In genomic region chr10:116756277-116756676, GRCh38 we compare ENCODE assay signal across 15 cellular contexts. TPM values are rescaled to one million over a fixed set of nuclear protein-coding genes. Genes with fewer than 3 reads are reported as not detected.
DNase-seq lines count a peak whose midpoint lies in the region; ATAC-seq, FAIRE-seq and TF ChIP-seq lines count a peak whose summit lies in the region.
"Had no signal": no experiment of that assay in that cellular context is flagged by ENCODE, and none has a peak within 500 bp of the region (broad histone marks: within the 10 kb centered on the region; RNA-seq: fewer than 3 reads in every experiment).

No MANE protein-coding gene starts in this region.

- no peak for FAIRE-seq in GM19239 (lab: Jason Lieb, UNC)

- H3K9me3 ChIP-seq in adipocyte (ENCODE audit: control insufficient read depth, low read length) (no peaks in the 10 kb centered on the region), thoracic aorta (no peaks in the 10 kb centered on the region)

- H3K36me3 ChIP-seq in adipocyte (ENCODE audit: control insufficient read depth, insufficient read depth, low read length, severe bottlenecking) (no peaks in the 10 kb centered on the region), thoracic aorta (no peaks in the 10 kb centered on the region)
- H3K36me3 ChIP-seq: BLaER1 treated with 17β-estradiol and CSF1 and Interleukin-3, amounts not matched to agents 10 nM and 100 nM had no signal

- H3K4me3 ChIP-seq in adipocyte (ENCODE audit: low read length) (peak overlapping the region; percentile 22), fibroblast of the aortic adventitia (ENCODE audit: low read depth, low read length) (no peak overlapping the region), thoracic aorta (no peak overlapping the region)
- H3K4me3 ChIP-seq: BLaER1 treated with 17β-estradiol and CSF1 and Interleukin-3, amounts not matched to agents 10 nM and 100 nM had no signal

- TF ChIP-seq CTCF in fibroblast of the aortic adventitia (IDR thresholded peaks at IDR 0.05; ENCODE audit: insufficient read depth, low read length), result no peak
- TF ChIP-seq CTCF in thoracic aorta (IDR thresholded peaks at IDR 0.05), result no peak

- H3K4me1 ChIP-seq in adipocyte (ENCODE audit: control insufficient read depth, insufficient read depth, low read length), result peaks cover 13% of the 10 kb centered on the region
- H3K4me1 ChIP-seq in thoracic aorta (ENCODE audit: control insufficient read depth in 1 of 2, low read depth in 2 of 2), result peaks cover 6 to 31% of the 10 kb centered on the region in 2 donors

- H3K27ac ChIP-seq in thoracic aorta, result peak overlapping the region; percentile 53 to 68
- H3K27ac ChIP-seq: BLaER1 treated with 17β-estradiol and CSF1 and Interleukin-3, amounts not matched to agents 10 nM and 100 nM had no signal

- DNase-seq in adipocyte (ENCODE audit: low read depth) (no peak), fibroblast of the aortic adventitia (ENCODE audit: low read depth) (peak; percentile 61), medulla oblongata (ENCODE audit: extremely low spot score) (peak; percentile 86), thoracic aorta (ENCODE audit: low spot score) (no peak), ecto neural progenitor cell (ENCODE audit: low spot score) (no peak), GM19239 (ENCODE audit: insufficient read length, low spot score) (no peak), DMS153 treated with DMSO at 0.1 percent for 48 hours (lab: John Stamatoyannopoulos, UW; ENCODE audit: unreplicated experiment) (no peak)
- DNase-seq: activated naive CD4-positive, alpha-beta T cell; NCI-H1417; NCI-H510A; stimulated activated CD4-positive, alpha-beta T cell treated with anti-CD3 and anti-CD28 coated beads, Interleukin-1b, Interleukin-23, amount 100 ng/mL, for 48 hours; T-helper 9 cell had no signal

- peak; percentile 83 for ATAC-seq in thoracic aorta (ENCODE audit: insufficient number of reproducible peaks, low FRiP score, low read depth)
- ATAC-seq in GM21526 (IDR thresholded peaks at IDR 0.05; ENCODE audit: low FRiP score, unreplicated experiment), result no peak
- ATAC-seq: Panc1 had no signal

- H3K9ac ChIP-seq in adipocyte (ENCODE audit: low read length), result peak overlapping the region; percentile 63
- H3K9ac ChIP-seq: BLaER1 treated with 17β-estradiol and CSF1 and Interleukin-3, amounts not matched to agents 10 nM and 100 nM had no signal

- H3K27me3 ChIP-seq in adipocyte (replicated peaks; ENCODE audit: control insufficient read depth, insufficient read depth, low read length), result no peaks in the 10 kb centered on the region
- H3K27me3 ChIP-seq in thoracic aorta (replicated peaks; ENCODE audit: insufficient read depth), result no peaks in the 10 kb centered on the region
- H3K27me3 ChIP-seq: BLaER1 treated with 17β-estradiol and CSF1 and Interleukin-3, amounts not matched to agents 10 nM and 100 nM had no signal

RNA-seq across cellular contexts. Expression of gene HSPA12A, which starts 13.9 kb away (rescaled TPM):
- total RNA-seq in fibroblast of the aortic adventitia (ENCODE audit: low replicate concordance), result 10.3 and 18.8 TPM in 2 replicates
- total RNA-seq in thoracic aorta, result 10 to 100 TPM; 10.2 to 13.6 TPM

Comparison
In these comparisons a context has a peak if more than half of its experiments do, and no peak if none do; other contexts are left out.
1. DNase-seq: peak in fibroblast of the aortic adventitia (single experiment) and medulla oblongata (single experiment); none in adipocyte (single experiment), thoracic aorta (single experiment), ecto neural progenitor cell (single experiment), GM19239 (single experiment) and DMS153 treated with DMSO at 0.1 percent for 48 hours (single experiment).